8 cellular contexts compared by ENCODE assay signal in genomic region chr1:47192458-47193384, GRCh38. TPM values are rescaled to one million over a fixed set of nuclear protein-coding genes. Genes with fewer than 3 reads are reported as not detected.
DNase-seq lines count a peak whose midpoint lies in the region; ATAC-seq and TF ChIP-seq lines count a peak whose summit lies in the region.

No MANE protein-coding gene starts in this region.

- TF ChIP-seq POLR2A in Peyer's patch (IDR thresholded peaks at IDR 0.05), result peak in 1 of 2 donors; percentile 20

- peaks cover 7% of the 10 kb centered on the region for H3K27me3 Mint-ChIP-seq in activated T-cell treated with anti-CD3 and anti-CD28 coated beads, Interleukin-2, amount 50 U/mL, for 72 hours (ENCODE audit: low read depth)
- H3K27me3 Mint-ChIP-seq in nephron progenitor cell (ENCODE audit: low read depth, poor library complexity), result peaks cover 31% of the 10 kb centered on the region

- TF ChIP-seq CTCF in Peyer's patch (IDR thresholded peaks at IDR 0.05) (peak; percentile 74 to 94 (median 88)), fibroblast of pulmonary artery (IDR thresholded peaks at IDR 0.05; ENCODE audit: low read length, missing control alignments) (peak; percentile 99), nephron progenitor cell (IDR thresholded peaks at IDR 0.05) (peak; percentile 95)

- H3K36me3 ChIP-seq in Peyer's patch, result no peaks in the 10 kb centered on the region

- peaks cover 0 to 29% (median 2%) of the 10 kb centered on the region in 4 donors for H3K4me1 ChIP-seq in Peyer's patch

- no peaks in the 10 kb centered on the region for H3K4me1 Mint-ChIP-seq in activated T-cell treated with anti-CD3 and anti-CD28 coated beads, Interleukin-2, amount 50 U/mL, for 72 hours (ENCODE audit: low read depth)
- peaks cover 17% of the 10 kb centered on the region for H3K4me1 Mint-ChIP-seq in nephron progenitor cell

- no peaks in the 10 kb centered on the region for H3K27me3 ChIP-seq in Peyer's patch

- DNase-seq in AG08395 (ENCODE audit: low spot score) (peak; percentile 82), HuH-7 (ENCODE audit: low spot score) (peak; percentile 85), Peyer's patch (peak; percentile 56 to 88 (median 85)), fibroblast of pulmonary artery (ENCODE audit: low read depth) (peak; percentile 77), nephron progenitor cell (peak; percentile 80), stromal cell of bone marrow (ENCODE audit: low read depth) (peak; percentile 34)
- peak; percentile 60 to 72 for DNase-seq in activated T-cell treated with anti-CD3 and anti-CD28 coated beads, Interleukin-2, amount 50 U/mL, for 72 hours

- H3K4me3 Mint-ChIP-seq in activated T-cell treated with anti-CD3 and anti-CD28 coated beads, Interleukin-2, amount 50 U/mL, for 72 hours, result no peak overlapping the region
- no peak overlapping the region for H3K4me3 Mint-ChIP-seq in nephron progenitor cell

- no peaks in the 10 kb centered on the region for H3K9me3 Mint-ChIP-seq in activated T-cell treated with anti-CD3 and anti-CD28 coated beads, Interleukin-2, amount 50 U/mL, for 72 hours
- H3K9me3 Mint-ChIP-seq in nephron progenitor cell, result no peaks in the 10 kb centered on the region

- no peak overlapping the region for H3K27ac Mint-ChIP-seq in activated T-cell treated with anti-CD3 and anti-CD28 coated beads, Interleukin-2, amount 50 U/mL, for 72 hours
- H3K27ac Mint-ChIP-seq in nephron progenitor cell, result no peak overlapping the region

- H3K4me3 ChIP-seq in Peyer's patch (no peak overlapping the region), fibroblast of pulmonary artery (replicated peaks; ENCODE audit: low read depth, low read length) (no peak overlapping the region)

- no peaks in the 10 kb centered on the region for H3K36me3 Mint-ChIP-seq in activated T-cell treated with anti-CD3 and anti-CD28 coated beads, Interleukin-2, amount 50 U/mL, for 72 hours (ENCODE audit: insufficient read depth in 2 of 2)
- H3K36me3 Mint-ChIP-seq in nephron progenitor cell (ENCODE audit: low read depth), result no peaks in the 10 kb centered on the region

- H3K27ac ChIP-seq in Peyer's patch, result peak overlapping the region in 3 of 4 donors; percentile 23 to 73 (median 48)

- H3K9me3 ChIP-seq in Peyer's patch, result no peaks in the 10 kb centered on the region

- ATAC-seq in GM18867 (IDR thresholded peaks at IDR 0.05; ENCODE audit: unreplicated experiment), result peak; percentile 77
- ATAC-seq in activated T-cell treated with anti-CD3 and anti-CD28 coated beads, Interleukin-2, amount 50 U/mL, for 72 hours (replicated peaks in 1 of 2), result peak; percentile 61 to 63

RNA-seq across cellular contexts. Expression of gene PDZK1IP1, which starts 2.9 kb away (rescaled TPM):
- 100 to 1,000 TPM in 2 of 4 donors, 10 to 100 TPM in 1, 1 to 10 TPM in 1; 5.8 to 224 (median 104) TPM for total RNA-seq in Peyer's patch
- not detected for total RNA-seq in activated T-cell treated with anti-CD3 and anti-CD28 coated beads, Interleukin-2, amount 50 U/mL, for 72 hours

RNA-seq across cellular contexts. Expression of gene TAL1, which starts 39.3 kb away (rescaled TPM):
- 1 to 10 TPM; 1.2 to 7.4 (median 2.9) TPM for total RNA-seq in Peyer's patch
- under 1 TPM; 0.17 to 0.30 TPM for total RNA-seq in activated T-cell treated with anti-CD3 and anti-CD28 coated beads, Interleukin-2, amount 50 U/mL, for 72 hours

RNA-seq across cellular contexts. Expression of gene CYP4A22, which starts 55.5 kb away (rescaled TPM):
- under 1 TPM in 2 of 4 donors, not detected in 2; 0.47 to 0.88 TPM for total RNA-seq in Peyer's patch
- total RNA-seq in activated T-cell treated with anti-CD3 and anti-CD28 coated beads, Interleukin-2, amount 50 U/mL, for 72 hours, result not detected

Comparison
In these comparisons a context has a peak if more than half of its experiments do, and no peak if none do; other contexts are left out.
1. DNase-seq: peak in every context shown above with its lines; median percentile 85 in HuH-7; 85 in Peyer's patch; 82 in AG08395; 80 in nephron progenitor cell; 77 in fibroblast of pulmonary artery; 66 in activated T-cell treated with anti-CD3 and anti-CD28 coated beads, Interleukin-2, amount 50 U/mL, for 72 hours; 34 in stromal cell of bone marrow.
2. RNA of gene PDZK1IP1, which starts 2.9 kb away (total RNA-seq): 5.8 to 224 TPM in Peyer's patch; not detected in activated T-cell treated with anti-CD3 and anti-CD28 coated beads, Interleukin-2, amount 50 U/mL, for 72 hours; every median in the first group is over 4 times any median in the second.
3. Peak in every context shown above with its lines, with median percentiles within 50 percentile points of each other: CTCF ChIP-seq.